1 cellular context compared by ENCODE assay signal in genomic region chr17:41738077-41738800, GRCh38.
TF ChIP-seq lines count a peak whose summit lies in the region.

No MANE protein-coding gene starts in this region.

TF ChIP-seq in K562, 482 proteins besides CTCF, POLR2A, EP300 and RAD21 (continued from another document and continues in another):
- peak; percentile 71 for TF ChIP-seq ZBTB17 (CRISPR knock-in tag; IDR thresholded peaks at IDR 0.05)
- TF ChIP-seq RBFOX2 (IDR thresholded peaks at IDR 0.05; ENCODE audit: low read depth, low read length) = peak; percentile 25; the same call in 1 of the 2 replicates
- no peak for TF ChIP-seq NKRF (IDR thresholded peaks at IDR 0.05; ENCODE audit: borderline replicate concordance)
- TF ChIP-seq MYNN (IDR thresholded peaks at IDR 0.05) = peak; percentile 57; the same call in 1 of the 2 replicates
- TF ChIP-seq MYNN (CRISPR knock-in tag; IDR thresholded peaks at IDR 0.05) = no peak
- TF ChIP-seq OTX1 (CRISPR knock-in tag; IDR thresholded peaks at IDR 0.05) = no peak
- TF ChIP-seq ZNF511 (CRISPR knock-in tag; IDR thresholded peaks at IDR 0.05) = no peak
- no peak for TF ChIP-seq CBX5 (IDR thresholded peaks at IDR 0.05; ENCODE audit: borderline replicate concordance, low read depth)
- no peak for TF ChIP-seq ZNF740 (CRISPR knock-in tag; IDR thresholded peaks at IDR 0.05)
- peak in 1 of 2 experiments; percentile 46; a peak in 1 of 4 replicates for TF ChIP-seq ZNF740 (tag; IDR thresholded peaks at IDR 0.05)
- no peak for TF ChIP-seq ZNF444 (CRISPR knock-in tag; IDR thresholded peaks at IDR 0.05)
- TF ChIP-seq SREBF1 (IDR thresholded peaks at IDR 0.05; ENCODE audit: borderline replicate concordance, low read depth, low read length) = no peak
- no peak for TF ChIP-seq THAP12 (CRISPR knock-in tag; IDR thresholded peaks at IDR 0.05)
- TF ChIP-seq NRF1 (conservative IDR thresholded peaks at IDR 0.05 in 1 of 2, IDR thresholded peaks at IDR 0.05 in 1 of 2) = no peak
- TF ChIP-seq ASH1L (IDR thresholded peaks at IDR 0.05; ENCODE audit: borderline replicate concordance, low read depth, partially characterized antibody) = no peak
- TF ChIP-seq MXD1 (CRISPR knock-in tag; IDR thresholded peaks at IDR 0.05; ENCODE audit: borderline replicate concordance, poor library complexity, severe bottlenecking) = no peak
- TF ChIP-seq DNMT1 (IDR thresholded peaks at IDR 0.05) = no peak
- TF ChIP-seq PTRF (tag; IDR thresholded peaks at IDR 0.05) = peak; percentile 66
- no peak for TF ChIP-seq ZFP91 (CRISPR knock-in tag; IDR thresholded peaks at IDR 0.05)
- TF ChIP-seq ZNF408 (CRISPR knock-in tag; IDR thresholded peaks at IDR 0.05; ENCODE audit: low read depth) = no peak
- TF ChIP-seq YY1 (IDR thresholded peaks at IDR 0.05; ENCODE audit: borderline replicate concordance in 1 of 3, control insufficient read depth in 1 of 3, extremely low read depth in 1 of 3, insufficient read depth in 3 of 3, insufficient read length in 1 of 3, insufficient replicate concordance in 2 of 3, low read depth in 1 of 3, low read length in 2 of 3) = peak; percentile 45 to 93 (median 82)
- no peak for TF ChIP-seq DPF2 (IDR thresholded peaks at IDR 0.05)
- 0 out of 2 replicates have a peak, but pooled peaks have one; percentile 9 for TF ChIP-seq ZNF324 (CRISPR knock-in tag; IDR thresholded peaks at IDR 0.05)
- TF ChIP-seq TCFL5 (CRISPR knock-in tag; conservative IDR thresholded peaks at IDR 0.05) = peak; percentile 51; the same call in 1 of the 2 replicates
- no peak for TF ChIP-seq PPARD (CRISPR knock-in tag; IDR thresholded peaks at IDR 0.05)
- 0 out of 4 replicates have a peak, but pooled peaks of 1 of the 2 experiments have one; percentile 32 for TF ChIP-seq KDM4B (IDR thresholded peaks at IDR 0.05; ENCODE audit: borderline replicate concordance in 2 of 2, low read depth in 1 of 2)
- TF ChIP-seq SOX6 (IDR thresholded peaks at IDR 0.05) = 0 out of 2 replicates have a peak, but pooled peaks have one; percentile 24
- TF ChIP-seq ZNF766 (CRISPR knock-in tag; conservative IDR thresholded peaks at IDR 0.05) = peak; percentile 83
- no peak for TF ChIP-seq CBFA2T2 (conservative IDR thresholded peaks at IDR 0.05)
- TF ChIP-seq ZNF280B (CRISPR knock-in tag; IDR thresholded peaks at IDR 0.05) = no peak
- peak; percentile 65; the same call in 1 of the 2 replicates for TF ChIP-seq ZNF707 (CRISPR knock-in tag; conservative IDR thresholded peaks at IDR 0.05)
- TF ChIP-seq IFI16 (CRISPR knock-in tag; IDR thresholded peaks at IDR 0.05) = 0 out of 2 replicates have a peak, but pooled peaks have one; percentile 11
- TF ChIP-seq KAT2B (IDR thresholded peaks at IDR 0.05; ENCODE audit: low read depth, low read length) = no peak
- TF ChIP-seq RHOXF2B (CRISPR knock-in tag; conservative IDR thresholded peaks at IDR 0.05) = no peak
- no peak for TF ChIP-seq MLX (CRISPR knock-in tag; conservative IDR thresholded peaks at IDR 0.05)
- TF ChIP-seq CREBBP (IDR thresholded peaks at IDR 0.05; ENCODE audit: low read depth, low read length) = no peak
- TF ChIP-seq EGR1 (conservative IDR thresholded peaks at IDR 0.05) = no peak
- TF ChIP-seq XRCC4 (IDR thresholded peaks at IDR 0.05; ENCODE audit: extremely low read depth, insufficient read depth, insufficient read length) = no peak
- no peak for TF ChIP-seq ZEB2 (IDR thresholded peaks at IDR 0.05)
- TF ChIP-seq ELK3 (CRISPR knock-in tag; IDR thresholded peaks at IDR 0.05) = no peak
- no peak for TF ChIP-seq DACH1 (IDR thresholded peaks at IDR 0.05; ENCODE audit: partially characterized antibody)
- TF ChIP-seq ELF2 (CRISPR knock-in tag; IDR thresholded peaks at IDR 0.05) = no peak
- no peak for TF ChIP-seq CHD4 (IDR thresholded peaks at IDR 0.05; ENCODE audit: insufficient read depth, insufficient replicate concordance, low read depth, low read length, poor library complexity, severe bottlenecking)
- no peak for TF ChIP-seq VEZF1 (CRISPR knock-in tag; IDR thresholded peaks at IDR 0.05)
- TF ChIP-seq U2AF2 (optimal IDR thresholded peaks at IDR 0.05; ENCODE audit: low read depth, low read length) = no peak
- TF ChIP-seq SRSF9 (IDR thresholded peaks at IDR 0.05; ENCODE audit: borderline replicate concordance, low read depth, low read length) = no peak
- no peak for TF ChIP-seq KAT7 (CRISPR knock-in tag; IDR thresholded peaks at IDR 0.05; ENCODE audit: borderline replicate concordance)
- TF ChIP-seq RB1 (IDR thresholded peaks at IDR 0.05; ENCODE audit: low read depth) = peak; percentile 60; the same call in 1 of the 2 replicates
- TF ChIP-seq RBM25 (IDR thresholded peaks at IDR 0.05; ENCODE audit: low read depth, low read length, severe bottlenecking) = no peak
- TF ChIP-seq CHD2 (IDR thresholded peaks at IDR 0.05; ENCODE audit: low read depth, low read length) = no peak
- no peak for TF ChIP-seq HMGXB4 (CRISPR knock-in tag; IDR thresholded peaks at IDR 0.05)
- peak; percentile 75; the same call in 1 of the 2 replicates for TF ChIP-seq CTBP1 (IDR thresholded peaks at IDR 0.05; ENCODE audit: borderline replicate concordance)
- TF ChIP-seq EHMT2 (IDR thresholded peaks at IDR 0.05) = no peak
- no peak for TF ChIP-seq SMARCA4 (IDR thresholded peaks at IDR 0.05)
- no peak for TF ChIP-seq SMAD1 (IDR thresholded peaks at IDR 0.05; ENCODE audit: low read depth, low read length, partially characterized antibody)
- TF ChIP-seq NR3C1 (CRISPR knock-in tag; IDR thresholded peaks at IDR 0.05) = no peak
- TF ChIP-seq L3MBTL2 (IDR thresholded peaks at IDR 0.05) = peak; percentile 84
- 0 out of 2 replicates have a peak, but pooled peaks have one; percentile 32 for TF ChIP-seq TAF7 (tag; IDR thresholded peaks at IDR 0.05)
